Comparison of ENCODE assay signal across 13 cellular contexts in genomic region chr7:90404777-90405176, GRCh38. TPM values are rescaled to one million over a fixed set of nuclear protein-coding genes. Genes with fewer than 3 reads are reported as not detected.
A peak's percentile ranks its signal among the peaks of the same experiment; 100 is the strongest.
DNase-seq lines count a peak whose midpoint lies in the region; ATAC-seq, FAIRE-seq and TF ChIP-seq lines count a peak whose summit lies in the region.
"Had no signal": no experiment of that assay in that cellular context is flagged by ENCODE, and none has a peak within 500 bp of the region (broad histone marks: within the 10 kb centered on the region; RNA-seq: fewer than 3 reads in every experiment).

No MANE protein-coding gene starts in this region.

- peak overlapping the region in 8 of 10 experiments; percentile 52 to 67 (median 61); a peak in 11 of 20 replicates for H3K4me3 ChIP-seq in BLaER1 treated with 17β-estradiol and CSF1 and Interleukin-3, amounts not matched to agents 10 nM and 100 nM
- H3K4me3 ChIP-seq in HCT116 (replicated peaks in 1 of 2; ENCODE audit: low read depth in 1 of 2, low read length in 2 of 2) (no peak overlapping the region; a peak in 1 of 4 replicates), HepG2 (replicated peaks in 1 of 3; ENCODE audit: insufficient read depth in 1 of 3, low read depth in 2 of 3, low read length in 3 of 3) (peak overlapping the region in 2 of 3 experiments; percentile 68 to 78; a peak in 2 of 6 replicates), MG63 (no peak overlapping the region)

- intact Hi-C loops in HCT116 (cut with micrococcal nuclease) = no loop called here
- intact Hi-C loops in HepG2 (cut with micrococcal nuclease; ENCODE audit: unreplicated experiment) = loop anchor here (10.0 kb wide), 1 partner anchor 140 kb away; no protein-coding TSS in a partner anchor

- peaks cover 11% of the 10 kb centered on the region for H3K36me3 Mint-ChIP-seq in activated naive CD8-positive, alpha-beta T cell treated with anti-CD3 and anti-CD28 coated beads for 36 hours

- H3K4me3 Mint-ChIP-seq in activated naive CD8-positive, alpha-beta T cell treated with anti-CD3 and anti-CD28 coated beads for 36 hours = peak overlapping the region; percentile 95

- no peaks in the 10 kb centered on the region for H4K20me1 ChIP-seq in BLaER1 treated with 17β-estradiol and CSF1 and Interleukin-3, amounts not matched to agents 10 nM and 100 nM
- H4K20me1 ChIP-seq in HCT116 (ENCODE audit: insufficient read depth) (no peaks in the 10 kb centered on the region), HepG2 (ENCODE audit: insufficient read depth, low read length) (no peaks in the 10 kb centered on the region)

- peaks cover 15% of the 10 kb centered on the region for H3K4me1 Mint-ChIP-seq in activated naive CD8-positive, alpha-beta T cell treated with anti-CD3 and anti-CD28 coated beads for 36 hours

- peaks cover 15% of the 10 kb centered on the region for H3K79me2 ChIP-seq in HCT116 (ENCODE audit: insufficient read depth, low read length)
- peaks cover 37% of the 10 kb centered on the region for H3K79me2 ChIP-seq in HepG2 (ENCODE audit: insufficient read depth, low read length)

- RAD21 ChIA-PET in HCT116 (lab: Charles Lee; ENCODE audit: low non-redundant PET in 1 of 2, low total read pairs in 2 of 2, uncharacterized antibody in 2 of 2, unreplicated experiment in 2 of 2) = no interaction called here

- H3K27me3 ChIP-seq in BLaER1 treated with 17β-estradiol and CSF1 and Interleukin-3, amounts not matched to agents 10 nM and 100 nM = no peaks in the 10 kb centered on the region
- H3K27me3 ChIP-seq in HCT116 (ENCODE audit: insufficient read depth, low read length) (no peaks in the 10 kb centered on the region), HepG2 (ENCODE audit: control insufficient read depth in 1 of 2, insufficient read depth in 2 of 2, low read length in 2 of 2) (no peaks in the 10 kb centered on the region; a peak in 1 of 5 replicates), MG63 (no peaks in the 10 kb centered on the region)
- H3K27me3 ChIP-seq: vagina had no signal

- POLR2A ChIA-PET in HCT116 (lab: Charles Lee) (no interaction called here), HepG2 (lab: Yijun Ruan, JAX) (no interaction called here)

- peak overlapping the region; percentile 67 to 90 (median 73); a peak in 21 of 22 replicates for H3K4me2 ChIP-seq in BLaER1 treated with 17β-estradiol and CSF1 and Interleukin-3, amounts not matched to agents 10 nM and 100 nM
- H3K4me2 ChIP-seq in HCT116 (ENCODE audit: low read length) (peak overlapping the region; percentile 76; the same call in 1 of the 2 replicates), HepG2 (ENCODE audit: low read depth, low read length) (peak overlapping the region; percentile 77)

- H3K4me1 ChIP-seq in BLaER1 treated with 17β-estradiol and CSF1 and Interleukin-3, amounts not matched to agents 10 nM and 100 nM = peaks cover 19 to 42% (median 35%) of the 10 kb centered on the region in 10 experiments
- H3K4me1 ChIP-seq in HCT116 (ENCODE audit: control insufficient read depth in 1 of 2, insufficient read depth in 2 of 2, low read length in 2 of 2) (peaks cover 3 to 11% of the 10 kb centered on the region in 2 experiments; a peak in 3 of 4 replicates), HepG2 (ENCODE audit: insufficient read depth, low read length) (peaks cover 56% of the 10 kb centered on the region)

- no peaks in the 10 kb centered on the region for H3K9me2 ChIP-seq in HCT116 (ENCODE audit: insufficient read depth)

- H3K9me3 ChIP-seq in BLaER1 treated with 17β-estradiol and CSF1 and Interleukin-3, amounts not matched to agents 10 nM and 100 nM (replicated peaks in 1 of 11) = no peaks in the 10 kb centered on the region
- H3K9me3 ChIP-seq in HCT116 (ENCODE audit: control insufficient read depth in 1 of 2, insufficient read depth in 1 of 2, low read depth in 1 of 2, low read length in 2 of 2) = no peaks in the 10 kb centered on the region
- no peaks in the 10 kb centered on the region for H3K9me3 ChIP-seq in HepG2 (ENCODE audit: low read length)
- no peaks in the 10 kb centered on the region for H3K9me3 ChIP-seq in MG63
- H3K9me3 ChIP-seq: vagina had no signal

- TF ChIP-seq CTCF in HCT116 (IDR thresholded peaks at IDR 0.05 in 2 of 3, conservative IDR thresholded peaks at IDR 0.05 in 1 of 3; ENCODE audit: borderline replicate concordance in 1 of 3, insufficient read depth in 1 of 3, low read depth in 2 of 3, low read length in 2 of 3) (no peak), HepG2 (CRISPR knock-in tag; IDR thresholded peaks at IDR 0.05) (no peak)

- TF ChIP-seq EP300 in HepG2 (IDR thresholded peaks at IDR 0.05; ENCODE audit: low read depth in 2 of 2, low read length in 2 of 2) = no peak
- no peak for TF ChIP-seq EP300 in HepG2 (CRISPR knock-in tag; IDR thresholded peaks at IDR 0.05; ENCODE audit: borderline replicate concordance)

- H3K27ac ChIP-seq in BLaER1 treated with 17β-estradiol and CSF1 and Interleukin-3, amounts not matched to agents 10 nM and 100 nM = peak overlapping the region in 9 of 11 experiments; percentile 43 to 94 (median 76); a peak in 16 of 22 replicates
- H3K27ac ChIP-seq in HCT116 (ENCODE audit: low read depth, low read length) (no peak overlapping the region), HepG2 (ENCODE audit: extremely low read length, insufficient read depth, low read length) (peak overlapping the region; percentile 86)

- BruUV-seq in HCT116 (replicated peaks; lab: Mats Ljungman, UMichigan) (no TSS peak), HepG2 (replicated peaks; lab: Mats Ljungman, UMichigan) (no TSS peak)

- no peak for TF ChIP-seq RAD21 in HCT116 (IDR thresholded peaks at IDR 0.05; ENCODE audit: low read depth)
- TF ChIP-seq RAD21 in HepG2 (CRISPR knock-in tag; IDR thresholded peaks at IDR 0.05) = no peak

- peaks cover 6% of the 10 kb centered on the region for H3K9me3 Mint-ChIP-seq in activated naive CD8-positive, alpha-beta T cell treated with anti-CD3 and anti-CD28 coated beads for 36 hours

- H3K36me3 ChIP-seq in BLaER1 treated with 17β-estradiol and CSF1 and Interleukin-3, amounts not matched to agents 10 nM and 100 nM = peaks cover 0 to 44% (median 18%) of the 10 kb centered on the region in 11 experiments; a peak in 15 of 22 replicates
- H3K36me3 ChIP-seq in HCT116 (ENCODE audit: control insufficient read depth in 1 of 2, insufficient read depth in 2 of 2, low read length in 2 of 2) = peaks cover 0 to 11% of the 10 kb centered on the region in 2 experiments; a peak in 2 of 4 replicates
- peaks cover 4 to 6% of the 10 kb centered on the region in 2 experiments; a peak in 2 of 5 replicates for H3K36me3 ChIP-seq in HepG2 (replicated peaks in 1 of 2; ENCODE audit: control insufficient read depth in 1 of 2, insufficient read depth in 2 of 2, low read length in 2 of 2)
- H3K36me3 ChIP-seq in MG63 = peaks cover 10% of the 10 kb centered on the region

- in situ Hi-C loops in HepG2 (cut with HindIII; ENCODE audit: extremely low pct_ligation_motif_present, low pct_unique_long_range_greater_than_20kb) = loop anchor here (5.0 kb wide), 1 partner anchor 57 kb away; the partner anchor contains the start of gene GTPBP10

- FAIRE-seq in HepG2 (lab: Jason Lieb, UNC) = no peak

- H2AFZ ChIP-seq in HCT116 (ENCODE audit: low read depth, low read length, poor library complexity, severe bottlenecking) = no peak overlapping the region
- no peak overlapping the region for H2AFZ ChIP-seq in HepG2 (ENCODE audit: low read length)

- peak overlapping the region; percentile 93 for H3K27ac Mint-ChIP-seq in activated naive CD8-positive, alpha-beta T cell treated with anti-CD3 and anti-CD28 coated beads for 36 hours

- H3K9ac ChIP-seq in BLaER1 treated with 17β-estradiol and CSF1 and Interleukin-3, amounts not matched to agents 10 nM and 100 nM = peak overlapping the region in 4 of 11 experiments; percentile 57 to 66 (median 62); a peak in 8 of 22 replicates
- H3K9ac ChIP-seq in HCT116 (ENCODE audit: low read length) (no peak overlapping the region), HepG2 (ENCODE audit: insufficient read depth, low read depth, low read length) (no peak overlapping the region)

- CTCF ChIA-PET in HCT116 (lab: Charles Lee) = no interaction called here
- CTCF ChIA-PET in HepG2 (lab: Yijun Ruan, JAX; ENCODE audit: low intra/inter-chr PET ratio, low total read pairs) = no interaction called here

- peaks cover 3% of the 10 kb centered on the region for H3K27me3 Mint-ChIP-seq in activated naive CD8-positive, alpha-beta T cell treated with anti-CD3 and anti-CD28 coated beads for 36 hours

- TF ChIP-seq POLR2A in HCT116 (IDR thresholded peaks at IDR 0.05; ENCODE audit: borderline replicate concordance, extremely low read depth, insufficient read depth, insufficient read length) = no peak
- no peak for TF ChIP-seq POLR2A in HepG2 (IDR thresholded peaks at IDR 0.05; ENCODE audit: insufficient read depth in 1 of 2, low read depth in 2 of 2, low read length in 2 of 2)

- DNase-seq in HCT116 (ENCODE audit: low read depth, low spot score) = no peak
- DNase-seq in activated naive CD8-positive, alpha-beta T cell treated with anti-CD3 and anti-CD28 coated beads for 36 hours = no peak
- DNase-seq in HepG2 (ENCODE audit: low spot score) = no peak
- DNase-seq in NCI-H2196 (lab: John Stamatoyannopoulos, UW; ENCODE audit: unreplicated experiment) = no peak
- no peak for DNase-seq in ecto neural progenitor cell (ENCODE audit: low spot score)
- DNase-seq in MG63 = no peak
- DNase-seq: activated gamma-delta T cell treated with Interleukin-2 at 50 U/mL for 16 hours; GF-D8; NCI-H1930; stimulated activated CD4-positive, alpha-beta T cell treated with anti-CD3 and anti-CD28 coated beads, Interleukin-4, amount 100 ng/mL, for 4 hours had no signal

- ATAC-seq in HCT116 = no peak
- ATAC-seq in HepG2 = no peak
- no peak for ATAC-seq in HG03354 (IDR thresholded peaks at IDR 0.05; ENCODE audit: poor library complexity, severe bottlenecking, unreplicated experiment)

- WGBS in HepG2 (ENCODE audit: low lambda C conversion rate) = 95% methylated on average over 4 of the region's 4 CpGs

RNA-seq across cellular contexts. Expression of gene CLDN12, which starts 1.5 kb away (rescaled TPM):
- total RNA-seq in HCT116 (2021; ENCODE audit: unreplicated experiment) = 30.6 TPM
- polyA plus RNA-seq in HCT116 (2012) = 28.1 and 42.1 TPM in 2 replicates
- total RNA-seq in activated naive CD8-positive, alpha-beta T cell treated with anti-CD3 and anti-CD28 coated beads for 36 hours = 1 to 10 TPM; 6.2 to 7.2 TPM
- total RNA-seq in HepG2 (2016; rRNA removed; fragmentation: Illumina TruSeq; extraction: Trizol) = 32.0 and 44.1 TPM in 2 replicates
- 4.9 and 5.3 TPM in 2 replicates for total RNA-seq in HepG2 (2016; cell fraction: cytosol; rRNA removed; fragmentation: Illumina TruSeq; extraction: Trizol; ENCODE audit: low read depth)
- total RNA-seq in HepG2 (2016; cell fraction: insoluble cytoplasmic fraction; rRNA removed; fragmentation: Illumina TruSeq; extraction: Trizol) = 29.0 and 43.4 TPM in 2 replicates
- total RNA-seq in HepG2 (2016; cell fraction: membrane; rRNA removed; fragmentation: Illumina TruSeq; extraction: Trizol) = 14.9 and 17.1 TPM in 2 replicates
- 44.7 and 45.4 TPM in 2 replicates for total RNA-seq in HepG2 (2016; cell fraction: nucleus; rRNA removed; fragmentation: Illumina TruSeq; extraction: Trizol)
- polyA plus RNA-seq in HepG2 (2011; rRNA removed) = 114 and 124 TPM in 2 replicates
- polyA plus RNA-seq in HepG2 (2011; cell fraction: cytosol; rRNA removed) = 115 and 125 TPM in 2 replicates
- 68.0 and 100 TPM in 2 replicates for polyA plus RNA-seq in HepG2 (2011; cell fraction: nucleus; rRNA removed)
- 47.5 and 62.4 TPM in 2 replicates for polyA plus RNA-seq in HepG2 (2012)
- 1.6 and 2.6 TPM in 2 replicates for polyA plus RNA-seq in HepG2 (2016; cell fraction: cytosol; fragmentation: Illumina TruSeq; extraction: Trizol; ENCODE audit: low read depth)
- polyA plus RNA-seq in HepG2 (2016; cell fraction: insoluble cytoplasmic fraction; fragmentation: Illumina TruSeq; extraction: Trizol; ENCODE audit: low read depth) = 24.3 and 25.6 TPM in 2 replicates
- polyA plus RNA-seq in HepG2 (2016; cell fraction: membrane; fragmentation: Illumina TruSeq; extraction: Trizol; ENCODE audit: low read depth) = 5.4 and 5.7 TPM in 2 replicates
- polyA plus RNA-seq in HepG2 (2016; cell fraction: nucleus; fragmentation: Illumina TruSeq; extraction: Trizol; ENCODE audit: insufficient read depth, low read depth) = 51.7 and 54.3 TPM in 2 replicates
- 196 and 646 TPM in 2 replicates for polyA minus RNA-seq in HepG2 (2011; rRNA and poly(A)+ RNA removed; ENCODE audit: low replicate concordance)
- polyA minus RNA-seq in HepG2 (2011; cell fraction: cytosol; rRNA and poly(A)+ RNA removed) = 105 and 122 TPM in 2 replicates
- 74.0 and 90.1 TPM in 2 replicates for polyA minus RNA-seq in HepG2 (2011; cell fraction: nucleus; rRNA and poly(A)+ RNA removed)
- total RNA-seq in MG63 (2014; rRNA removed; shearing (Covaris generic); ENCODE audit: low replicate concordance) = 1.9 and 2.3 TPM in 2 replicates

RNA-seq across cellular contexts. Expression of gene GTPBP10, which starts 58.3 kb away (rescaled TPM):
- 36.7 TPM for total RNA-seq in HCT116 (2021; ENCODE audit: unreplicated experiment)
- 9.2 and 14.3 TPM in 2 replicates for polyA plus RNA-seq in HCT116 (2012)
- total RNA-seq in activated naive CD8-positive, alpha-beta T cell treated with anti-CD3 and anti-CD28 coated beads for 36 hours = 10 to 100 TPM; 56.6 to 58.5 TPM
- 38.7 and 54.6 TPM in 2 replicates for total RNA-seq in HepG2 (2016; rRNA removed; fragmentation: Illumina TruSeq; extraction: Trizol)
- total RNA-seq in HepG2 (2016; cell fraction: cytosol; rRNA removed; fragmentation: Illumina TruSeq; extraction: Trizol; ENCODE audit: low read depth) = 7.6 and 8.5 TPM in 2 replicates
- total RNA-seq in HepG2 (2016; cell fraction: insoluble cytoplasmic fraction; rRNA removed; fragmentation: Illumina TruSeq; extraction: Trizol) = 32.3 and 61.3 TPM in 2 replicates
- 9.0 and 9.3 TPM in 2 replicates for total RNA-seq in HepG2 (2016; cell fraction: membrane; rRNA removed; fragmentation: Illumina TruSeq; extraction: Trizol)
- 23.5 and 26.6 TPM in 2 replicates for total RNA-seq in HepG2 (2016; cell fraction: nucleus; rRNA removed; fragmentation: Illumina TruSeq; extraction: Trizol)
- 10.6 and 13.3 TPM in 2 replicates for polyA plus RNA-seq in HepG2 (2011; rRNA removed)
- 4.1 and 5.9 TPM in 2 replicates for polyA plus RNA-seq in HepG2 (2011; cell fraction: cytosol; rRNA removed)
- polyA plus RNA-seq in HepG2 (2011; cell fraction: nucleus; rRNA removed) = 4.8 and 8.4 TPM in 2 replicates
- 17.0 and 20.1 TPM in 2 replicates for polyA plus RNA-seq in HepG2 (2012)
- polyA plus RNA-seq in HepG2 (2016; cell fraction: cytosol; fragmentation: Illumina TruSeq; extraction: Trizol; ENCODE audit: low read depth) = 4.0 and 4.2 TPM in 2 replicates
- polyA plus RNA-seq in HepG2 (2016; cell fraction: insoluble cytoplasmic fraction; fragmentation: Illumina TruSeq; extraction: Trizol; ENCODE audit: low read depth) = 35.9 and 39.7 TPM in 2 replicates
- polyA plus RNA-seq in HepG2 (2016; cell fraction: membrane; fragmentation: Illumina TruSeq; extraction: Trizol; ENCODE audit: low read depth) = 5.4 and 6.1 TPM in 2 replicates
- 22.5 and 25.4 TPM in 2 replicates for polyA plus RNA-seq in HepG2 (2016; cell fraction: nucleus; fragmentation: Illumina TruSeq; extraction: Trizol; ENCODE audit: insufficient read depth, low read depth)
- polyA minus RNA-seq in HepG2 (2011; rRNA and poly(A)+ RNA removed; ENCODE audit: low replicate concordance) = 0.58 and 3.1 TPM in 2 replicates
- 3.3 and 7.0 TPM in 2 replicates for polyA minus RNA-seq in HepG2 (2011; cell fraction: cytosol; rRNA and poly(A)+ RNA removed)
- polyA minus RNA-seq in HepG2 (2011; cell fraction: nucleus; rRNA and poly(A)+ RNA removed) = 37.6 and 42.6 TPM in 2 replicates
- 8.3 and 18.1 TPM in 2 replicates for total RNA-seq in MG63 (2014; rRNA removed; shearing (Covaris generic); ENCODE audit: low replicate concordance)

Comparison
In these comparisons a context has a peak if more than half of its experiments do, and no peak if none do; other contexts are left out.
1. H3K4me3 ChIP-seq: peak in BLaER1 treated with 17β-estradiol and CSF1 and Interleukin-3, amounts not matched to agents 10 nM and 100 nM (8 of 10) and HepG2 (2 of 3); none in HCT116 (0 of 2) and MG63 (single experiment).
2. Peak in every context shown above with its lines, with median percentiles within 50 percentile points of each other: H3K4me2 ChIP-seq.